ENCODE assay signal across 8 cellular contexts in the genomic region with DNA sequence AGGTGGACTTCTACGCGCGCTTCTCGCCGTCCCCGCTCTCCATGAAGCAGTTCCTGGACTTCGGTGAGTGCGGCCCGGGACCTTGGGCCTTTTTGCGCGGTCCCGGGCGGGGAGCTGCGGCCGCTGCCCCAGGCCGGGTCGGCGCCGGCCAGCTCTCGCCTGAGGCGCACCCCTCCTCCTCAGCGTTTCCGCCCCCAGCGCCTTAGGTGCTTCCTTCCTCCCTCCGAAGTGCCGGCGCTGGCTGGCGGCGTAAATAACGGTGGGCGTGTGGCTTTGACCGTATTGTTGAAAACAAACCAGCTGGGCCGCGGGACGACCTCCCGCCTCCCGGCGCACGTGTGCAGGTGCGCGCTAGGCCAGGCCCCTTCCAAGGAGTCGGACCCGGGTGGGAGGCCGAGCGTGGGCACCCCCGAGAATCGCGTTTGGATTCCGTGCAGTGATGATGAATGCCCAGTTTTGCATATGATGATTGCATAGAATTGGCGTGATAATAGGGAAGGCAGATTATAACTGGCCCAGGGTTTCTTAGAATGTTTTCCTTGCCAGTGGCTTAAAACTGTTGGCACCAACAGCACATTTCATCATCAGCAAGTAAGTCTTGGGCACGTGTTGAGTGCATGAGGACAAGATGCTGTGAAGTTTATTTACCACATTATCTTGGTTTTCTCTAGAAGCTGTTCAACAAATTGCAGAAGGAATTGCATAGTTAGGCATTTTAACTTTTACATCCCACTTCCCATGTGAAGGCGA. TPM values are rescaled to one million over a fixed set of nuclear protein-coding genes. Genes with fewer than 3 reads are reported as not detected.
A peak's percentile ranks its signal among the peaks of the same experiment; 100 is the strongest.
DNase-seq lines count a peak whose midpoint lies in the region; ATAC-seq, FAIRE-seq and TF ChIP-seq lines count a peak whose summit lies in the region.

No MANE protein-coding gene starts in this region.

- RAD21 ChIA-PET in HCT116 (lab: Charles Lee; ENCODE audit: low non-redundant PET in 1 of 2, low total read pairs in 2 of 2, uncharacterized antibody in 2 of 2, unreplicated experiment in 2 of 2) = no interaction called here
- RAD21 ChIA-PET in GM12878 (lab: Charles Lee; ENCODE audit: unreplicated experiment) = no interaction called here

- H3K79me2 ChIP-seq in HCT116 (ENCODE audit: insufficient read depth, low read length) (peaks cover 22% of the 10 kb centered on the region), GM12878 (ENCODE audit: control insufficient read depth, insufficient read depth, low read length) (peaks cover 69% of the 10 kb centered on the region)

- H4K20me1 ChIP-seq in HCT116 (ENCODE audit: insufficient read depth) = peaks cover 4% of the 10 kb centered on the region; the same call in 1 of the 2 replicates
- peaks cover 4% of the 10 kb centered on the region; the same call in 1 of the 2 replicates for H4K20me1 ChIP-seq in GM12878 (ENCODE audit: control insufficient read depth, insufficient read depth)

- DNase-seq in GM12865 (ENCODE audit: low read depth) = peak; percentile 87
- DNase-seq in HCT116 (ENCODE audit: low read depth, low spot score) = peak; percentile 31
- DNase-seq in MG63 = peak; percentile 75
- peak; percentile 50 for DNase-seq in T-helper 9 cell
- peak; percentile 25 for DNase-seq in GM12878 (ENCODE audit: low read depth, low spot score)
- DNase-seq in stimulated activated CD4-positive, alpha-beta T cell treated with anti-CD3 and anti-CD28 coated beads, Interleukin-12 subunit alpha, Interleukin-12 subunit beta, amount 100 ng/mL, for 24 hours (ENCODE audit: low read depth in 2 of 2) = peak; percentile 38 to 60
- no peak for DNase-seq in NCI-H446 treated with DMSO at 0.1 percent for 48 hours (lab: John Stamatoyannopoulos, UW)

- CTCF ChIA-PET in HCT116 (lab: Charles Lee) (no interaction called here), GM12878 (lab: Yijun Ruan, JAX) (no interaction called here)

- no peaks in the 10 kb centered on the region for H3K9me2 ChIP-seq in HCT116 (ENCODE audit: insufficient read depth)

- SMC1A ChIA-PET in GM12878 (lab: Charles Lee; ENCODE audit: uncharacterized antibody, unreplicated experiment) = interaction anchor here (1.1 kb wide), 1 partner anchor 8 kb away, joined by 4 read pairs; no protein-coding TSS in a partner anchor

- no TSS peak for BruUV-seq in HCT116 (replicated peaks; lab: Mats Ljungman, UMichigan)
- no TSS peak for BruUV-seq in GM12878 (replicated peaks; lab: Mats Ljungman, UMichigan)

- no peak for TF ChIP-seq CTCF in GM12865 (IDR thresholded peaks at IDR 0.05; ENCODE audit: insufficient read depth, low read depth, low read length, missing control alignments)
- TF ChIP-seq CTCF in HCT116 (IDR thresholded peaks at IDR 0.05 in 2 of 3, conservative IDR thresholded peaks at IDR 0.05 in 1 of 3; ENCODE audit: borderline replicate concordance in 1 of 3, insufficient read depth in 1 of 3, low read depth in 2 of 3, low read length in 2 of 3) = no peak
- TF ChIP-seq CTCF in GM12878 (IDR thresholded peaks at IDR 0.05 in 2 of 3, conservative IDR thresholded peaks at IDR 0.05 in 1 of 3; ENCODE audit: control insufficient read depth in 2 of 3, extremely low read depth in 1 of 3, insufficient read depth in 1 of 3, low read depth in 3 of 3, low read length in 3 of 3) = no peak

- H3K36me3 ChIP-seq in HCT116 (ENCODE audit: control insufficient read depth in 1 of 2, insufficient read depth in 2 of 2, low read length in 2 of 2) = 0 out of 4 replicates have a peak, but pooled peaks cover 0 to 3% of the 10 kb centered on the region in 2 experiments
- peaks cover 14% of the 10 kb centered on the region for H3K36me3 ChIP-seq in MG63
- H3K36me3 ChIP-seq in GM12878 (ENCODE audit: control insufficient read depth in 2 of 2, insufficient read depth in 2 of 2, low read length in 1 of 2) = peaks cover 0 to 12% of the 10 kb centered on the region in 2 experiments; a peak in 2 of 4 replicates

- intact Hi-C loops in HCT116 (cut with micrococcal nuclease) (no loop called here), GM12878 (cut with micrococcal nuclease; ENCODE audit: unreplicated experiment) (no loop called here)

- H3K9me3 ChIP-seq in HCT116 (ENCODE audit: control insufficient read depth in 1 of 2, insufficient read depth in 1 of 2, low read depth in 1 of 2, low read length in 2 of 2) (no peaks in the 10 kb centered on the region), MG63 (no peaks in the 10 kb centered on the region), GM12878 (replicated peaks; ENCODE audit: control insufficient read depth, insufficient read depth, low read length) (no peaks in the 10 kb centered on the region; the same call in 2 of the 3 replicates), iPS-18c (ENCODE audit: control insufficient read depth, insufficient read depth, low read length) (no peaks in the 10 kb centered on the region)

- H3K27me3 ChIP-seq in HCT116 (ENCODE audit: insufficient read depth, low read length) = no peaks in the 10 kb centered on the region
- no peaks in the 10 kb centered on the region for H3K27me3 ChIP-seq in MG63
- H3K27me3 ChIP-seq in GM12878 (replicated peaks in 1 of 2; ENCODE audit: control insufficient read depth in 2 of 2, insufficient read depth in 2 of 2, low read length in 1 of 2) = no peaks in the 10 kb centered on the region

- H2AFZ ChIP-seq in HCT116 (ENCODE audit: low read depth, low read length, poor library complexity, severe bottlenecking) = no peak overlapping the region
- H2AFZ ChIP-seq in GM12878 (ENCODE audit: control insufficient read depth, low read depth, low read length) = peak overlapping the region; percentile 91

- whole genome bisulfite sequencing in GM12878 (ENCODE audit: insufficient coverage, insufficient replicate concordance, low lambda C conversion rate, missing lambda C conversion rate) = under 1% methylated on average over 52 of the region's 52 CpGs

- no peak for FAIRE-seq in GM12878 (lab: Jason Lieb, UNC)

- no peak for TF ChIP-seq RAD21 in HCT116 (IDR thresholded peaks at IDR 0.05; ENCODE audit: low read depth)
- TF ChIP-seq RAD21 in GM12878 (IDR thresholded peaks at IDR 0.05; ENCODE audit: insufficient read depth, low read depth, low read length) = no peak

- H3K4me1 ChIP-seq in HCT116 (ENCODE audit: control insufficient read depth in 1 of 2, insufficient read depth in 2 of 2, low read length in 2 of 2) = peaks cover 5 to 30% of the 10 kb centered on the region in 2 experiments; a peak in 3 of 4 replicates
- H3K4me1 ChIP-seq in GM12878 (ENCODE audit: control insufficient read depth, insufficient read depth, low read length) = peaks cover 6% of the 10 kb centered on the region

- H3K9ac ChIP-seq in HCT116 (ENCODE audit: low read length) = peak overlapping the region; percentile 53
- H3K9ac ChIP-seq in GM12878 (ENCODE audit: control insufficient read depth, insufficient read depth, low read length) = peak overlapping the region; percentile 62

- TF ChIP-seq POLR2A in HCT116 (IDR thresholded peaks at IDR 0.05; ENCODE audit: borderline replicate concordance, extremely low read depth, insufficient read depth, insufficient read length) (no peak), GM12878 (IDR thresholded peaks at IDR 0.05; ENCODE audit: low read depth, low read length) (peak; percentile 52)

- in situ Hi-C loops in GM12878 (cut with MboI) = loop anchor here (25.0 kb wide), 1 partner anchor 1619 kb away; a partner anchor contains a TSS

- no peak for TF ChIP-seq EP300 in GM12878 (IDR thresholded peaks at IDR 0.05; ENCODE audit: borderline replicate concordance in 1 of 2, control insufficient read depth in 1 of 2, low read depth in 2 of 2, low read length in 2 of 2)

- H3K27ac ChIP-seq in HCT116 (ENCODE audit: low read depth, low read length) (peak overlapping the region; percentile 91), GM12878 (ENCODE audit: control insufficient read depth, insufficient read depth) (peak overlapping the region; percentile 83)

- POLR2A ChIA-PET in HCT116 (lab: Charles Lee) = no interaction called here
- POLR2A ChIA-PET in GM12878 (lab: Charles Lee) = no interaction called here

- H3K4me2 ChIP-seq in HCT116 (ENCODE audit: low read length) = peak overlapping the region; percentile 96
- H3K4me2 ChIP-seq in GM12878 (ENCODE audit: control insufficient read depth, insufficient read depth) = peak overlapping the region; percentile 72; the same call in 1 of the 2 replicates

- ATAC-seq in HCT116 (peak; percentile 70), GM12878 (peak; percentile 83)

- peak overlapping the region; percentile 88 for H3K4me3 ChIP-seq in GM12865 (ENCODE audit: low read depth, low read length)
- H3K4me3 ChIP-seq in HCT116 (replicated peaks in 1 of 2; ENCODE audit: low read depth in 1 of 2, low read length in 2 of 2) = peak overlapping the region; percentile 64 to 86
- H3K4me3 ChIP-seq in MG63 = peak overlapping the region; percentile 76
- peak overlapping the region; percentile 69 for H3K4me3 ChIP-seq in GM12878
- H3K4me3 ChIP-seq in iPS-18c (ENCODE audit: insufficient read depth, low read depth, low read length) = peak overlapping the region; percentile 94

TF ChIP-seq in HCT116, 20 proteins besides CTCF, POLR2A, EP300 and RAD21 (continues in another document):
- TF ChIP-seq ELF1 (IDR thresholded peaks at IDR 0.05; ENCODE audit: borderline replicate concordance, low read depth) = no peak
- peak; percentile 16 for TF ChIP-seq TCF7L2 (IDR thresholded peaks at IDR 0.05; ENCODE audit: borderline replicate concordance, extremely low read depth, insufficient read depth, insufficient read length)

TF ChIP-seq in GM12878, 131 proteins besides CTCF, POLR2A, EP300 and RAD21 (continues in another document):
- TF ChIP-seq PML (IDR thresholded peaks at IDR 0.05; ENCODE audit: low read length) (no peak), CHD2 (IDR thresholded peaks at IDR 0.05; ENCODE audit: borderline replicate concordance, low read depth, low read length) (peak; percentile 17; the same call in 1 of the 2 replicates)

RNA-seq across cellular contexts. Expression of a gene that starts 0.6 kb away (rescaled TPM):
- 21.3 TPM for total RNA-seq in HCT116 (2021; ENCODE audit: unreplicated experiment)
- polyA plus RNA-seq in HCT116 (2012) = 20.2 and 23.3 TPM in 2 replicates
- total RNA-seq in MG63 (2014; rRNA removed; shearing (Covaris generic); ENCODE audit: low replicate concordance) = 11.5 and 26.4 TPM in 2 replicates
- 154 and 170 TPM in 2 replicates for total RNA-seq in GM12878 (2013; cell fraction: nucleolus; rRNA removed)
- 16.2 and 18.1 TPM in 2 replicates for total RNA-seq in GM12878 (2014; rRNA removed)
- 12.4 and 13.2 TPM in 2 replicates for total RNA-seq in GM12878 (2014; rRNA removed; fragmentation: Illumina TruSeq; extraction: Trizol)
- total RNA-seq in GM12878 (2021) = 18.3 and 20.1 TPM in 2 replicates
- 11.0 TPM for polyA plus RNA-seq in GM12878 (2011; ENCODE audit: low read depth)
- 128 and 153 TPM in 2 replicates for polyA plus RNA-seq in GM12878 (2011; rRNA removed)
- polyA plus RNA-seq in GM12878 (2011; cell fraction: cytosol; rRNA removed) = 44.5 and 50.8 TPM in 2 replicates
- polyA plus RNA-seq in GM12878 (2011; cell fraction: nucleus; rRNA removed) = 51.3 and 91.3 TPM in 2 replicates
- 20.6 and 29.7 TPM in 2 replicates for polyA plus RNA-seq in GM12878 (2012)
- 18.1 and 25.1 TPM in 2 replicates for polyA plus RNA-seq in GM12878 (2014; fragmentation: Illumina TruSeq; extraction: Trizol)
- polyA plus RNA-seq in GM12878 (2014; fragmentation: Nextera tagmentation; extraction: Ambion mirVana) = 1 to 10 TPM; 5.3 to 5.4 TPM
- 16.4 and 18.0 TPM in 2 replicates for polyA plus RNA-seq in GM12878 (2014; rRNA removed)
- polyA plus RNA-seq in GM12878 (2016; fragmentation: Nextera tagmentation; extraction: Ambion mirVana) = 10 to 100 TPM; 17.8 to 19.3 TPM
- 167 and 188 TPM in 2 replicates for polyA minus RNA-seq in GM12878 (2011; rRNA and poly(A)+ RNA removed)
- 40.9 and 41.5 TPM in 2 replicates for polyA minus RNA-seq in GM12878 (2011; cell fraction: cytosol; rRNA and poly(A)+ RNA removed)
- polyA minus RNA-seq in GM12878 (2011; cell fraction: nucleus; rRNA and poly(A)+ RNA removed) = 54.4 and 55.0 TPM in 2 replicates
